1 cellular context compared by ENCODE assay signal in genomic region chr17:7841622-7842379, GRCh38.
TF ChIP-seq lines count a peak whose summit lies in the region.

No MANE protein-coding gene starts in this region.

TF ChIP-seq in WTC11, 78 proteins besides CTCF, POLR2A, EP300 and RAD21 (continued from another document):
- TF ChIP-seq GRHL2 (CRISPR knock-in tag; IDR thresholded peaks at IDR 0.05; ENCODE audit: insufficient replicate concordance, severe bottlenecking) (no peak), NFATC4 (CRISPR knock-in tag; IDR thresholded peaks at IDR 0.05) (no peak), MYBL2 (CRISPR knock-in tag; IDR thresholded peaks at IDR 0.05) (no peak), MAX (CRISPR knock-in tag; IDR thresholded peaks at IDR 0.05) (no peak; the same call in 1 of the 2 replicates), FOXK1 (CRISPR knock-in tag; IDR thresholded peaks at IDR 0.05) (no peak), GTF2I (CRISPR knock-in tag; conservative IDR thresholded peaks at IDR 0.05) (no peak), IRF2 (CRISPR knock-in tag; IDR thresholded peaks at IDR 0.05; ENCODE audit: borderline replicate concordance, low read depth) (no peak), ATF3 (CRISPR knock-in tag; conservative IDR thresholded peaks at IDR 0.05) (no peak), CREM (CRISPR knock-in tag; IDR thresholded peaks at IDR 0.05) (no peak), RELA (CRISPR knock-in tag; IDR thresholded peaks at IDR 0.05; ENCODE audit: borderline replicate concordance) (no peak)
- TF ChIP-seq, protein P1, sequence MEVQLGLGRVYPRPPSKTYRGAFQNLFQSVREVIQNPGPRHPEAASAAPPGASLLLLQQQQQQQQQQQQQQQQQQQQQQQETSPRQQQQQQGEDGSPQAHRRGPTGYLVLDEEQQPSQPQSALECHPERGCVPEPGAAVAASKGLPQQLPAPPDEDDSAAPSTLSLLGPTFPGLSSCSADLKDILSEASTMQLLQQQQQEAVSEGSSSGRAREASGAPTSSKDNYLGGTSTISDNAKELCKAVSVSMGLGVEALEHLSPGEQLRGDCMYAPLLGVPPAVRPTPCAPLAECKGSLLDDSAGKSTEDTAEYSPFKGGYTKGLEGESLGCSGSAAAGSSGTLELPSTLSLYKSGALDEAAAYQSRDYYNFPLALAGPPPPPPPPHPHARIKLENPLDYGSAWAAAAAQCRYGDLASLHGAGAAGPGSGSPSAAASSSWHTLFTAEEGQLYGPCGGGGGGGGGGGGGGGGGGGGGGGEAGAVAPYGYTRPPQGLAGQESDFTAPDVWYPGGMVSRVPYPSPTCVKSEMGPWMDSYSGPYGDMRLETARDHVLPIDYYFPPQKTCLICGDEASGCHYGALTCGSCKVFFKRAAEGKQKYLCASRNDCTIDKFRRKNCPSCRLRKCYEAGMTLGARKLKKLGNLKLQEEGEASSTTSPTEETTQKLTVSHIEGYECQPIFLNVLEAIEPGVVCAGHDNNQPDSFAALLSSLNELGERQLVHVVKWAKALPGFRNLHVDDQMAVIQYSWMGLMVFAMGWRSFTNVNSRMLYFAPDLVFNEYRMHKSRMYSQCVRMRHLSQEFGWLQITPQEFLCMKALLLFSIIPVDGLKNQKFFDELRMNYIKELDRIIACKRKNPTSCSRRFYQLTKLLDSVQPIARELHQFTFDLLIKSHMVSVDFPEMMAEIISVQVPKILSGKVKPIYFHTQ (CRISPR knock-in tag; IDR thresholded peaks at IDR 0.05) = no peak
- TF ChIP-seq, protein P2, sequence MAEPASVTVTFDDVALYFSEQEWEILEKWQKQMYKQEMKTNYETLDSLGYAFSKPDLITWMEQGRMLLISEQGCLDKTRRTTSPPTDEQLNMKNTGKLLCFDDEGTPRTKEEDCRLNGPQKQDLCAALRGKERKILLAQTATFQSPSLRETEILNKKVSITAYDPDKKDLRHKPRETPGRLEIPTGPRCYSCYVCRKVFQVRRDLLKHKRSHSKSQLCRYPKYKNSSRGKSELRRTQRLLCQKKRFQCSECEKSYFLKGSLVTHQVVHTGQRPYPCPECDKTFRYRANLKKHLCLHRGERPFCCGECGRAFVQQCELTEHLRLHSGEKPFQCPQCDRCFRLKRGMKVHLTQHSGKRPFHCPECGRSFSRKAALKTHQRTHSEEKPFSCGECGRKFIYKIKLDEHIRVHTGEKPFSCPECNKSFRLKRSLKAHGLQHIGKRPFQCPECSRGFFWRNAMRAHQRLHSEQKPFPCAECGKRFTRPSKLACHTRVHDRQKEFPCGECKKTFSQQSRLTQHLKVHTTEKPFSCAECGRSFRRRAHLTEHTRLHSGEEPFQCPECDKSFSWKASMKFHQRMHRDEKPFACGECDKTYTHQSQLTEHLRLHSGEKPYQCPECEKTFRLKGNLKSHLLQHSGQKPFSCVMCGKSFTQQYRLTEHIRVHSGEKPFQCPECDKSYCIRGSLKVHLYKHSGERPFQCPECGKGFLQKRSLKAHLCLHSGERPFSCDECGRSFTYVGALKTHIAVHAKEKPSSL (CRISPR knock-in tag; conservative IDR thresholded peaks at IDR 0.05) = no peak
- TF ChIP-seq, protein P3, sequence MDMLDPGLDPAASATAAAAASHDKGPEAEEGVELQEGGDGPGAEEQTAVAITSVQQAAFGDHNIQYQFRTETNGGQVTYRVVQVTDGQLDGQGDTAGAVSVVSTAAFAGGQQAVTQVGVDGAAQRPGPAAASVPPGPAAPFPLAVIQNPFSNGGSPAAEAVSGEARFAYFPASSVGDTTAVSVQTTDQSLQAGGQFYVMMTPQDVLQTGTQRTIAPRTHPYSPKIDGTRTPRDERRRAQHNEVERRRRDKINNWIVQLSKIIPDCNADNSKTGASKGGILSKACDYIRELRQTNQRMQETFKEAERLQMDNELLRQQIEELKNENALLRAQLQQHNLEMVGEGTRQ (CRISPR knock-in tag; IDR thresholded peaks at IDR 0.05) = peak; percentile 61
